ENCODE assay signal across 1 cellular context in the genomic region with DNA sequence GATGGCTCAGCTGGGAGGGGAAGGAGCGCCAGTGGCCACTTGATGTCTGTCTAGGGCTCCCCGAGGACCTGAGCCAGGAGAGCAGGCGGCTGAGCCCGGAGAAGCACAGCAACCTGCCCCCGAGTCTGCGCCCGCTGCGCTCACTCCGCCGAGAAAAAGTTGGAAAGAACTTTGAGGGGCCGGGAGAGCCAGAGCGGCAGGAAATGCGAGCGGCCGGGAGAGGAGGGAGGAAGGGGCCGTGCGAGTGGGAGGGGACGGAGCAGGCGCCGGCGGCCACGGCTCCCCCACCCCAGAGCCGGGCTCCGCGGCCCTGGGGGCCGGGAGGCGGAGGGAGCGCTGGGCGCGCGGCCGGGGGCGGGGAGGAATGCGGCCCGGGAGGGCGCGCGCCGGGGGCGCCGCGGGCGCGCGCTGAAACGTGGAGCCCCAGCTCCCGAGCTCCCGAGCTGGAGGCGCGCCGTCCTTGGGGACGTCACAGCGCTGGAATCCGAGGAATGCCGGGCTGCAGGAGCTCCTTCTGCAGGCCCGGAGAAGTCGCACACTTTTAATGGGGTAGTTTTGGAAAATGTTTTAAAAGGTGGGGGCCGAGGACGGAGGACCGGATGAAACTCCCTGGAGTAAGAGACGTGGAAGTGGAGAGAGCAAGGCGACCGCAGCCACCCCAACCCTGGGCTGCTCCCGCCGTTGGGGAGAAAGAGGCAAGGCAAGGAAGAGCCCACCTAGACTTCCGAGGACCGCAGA.
A peak's percentile ranks its signal among the peaks of the same experiment; 100 is the strongest.
TF ChIP-seq lines count a peak whose summit lies in the region.

A gene (minus strand): TSS at position 167 of the 738 bp plus-strand sequence. CDS start 86,799 bp downstream, outside the sequence.

TF ChIP-seq in HEK293, 187 proteins besides CTCF, POLR2A, EP300 and RAD21 (continued from another document and continues in another):
- TF ChIP-seq, protein P1, sequence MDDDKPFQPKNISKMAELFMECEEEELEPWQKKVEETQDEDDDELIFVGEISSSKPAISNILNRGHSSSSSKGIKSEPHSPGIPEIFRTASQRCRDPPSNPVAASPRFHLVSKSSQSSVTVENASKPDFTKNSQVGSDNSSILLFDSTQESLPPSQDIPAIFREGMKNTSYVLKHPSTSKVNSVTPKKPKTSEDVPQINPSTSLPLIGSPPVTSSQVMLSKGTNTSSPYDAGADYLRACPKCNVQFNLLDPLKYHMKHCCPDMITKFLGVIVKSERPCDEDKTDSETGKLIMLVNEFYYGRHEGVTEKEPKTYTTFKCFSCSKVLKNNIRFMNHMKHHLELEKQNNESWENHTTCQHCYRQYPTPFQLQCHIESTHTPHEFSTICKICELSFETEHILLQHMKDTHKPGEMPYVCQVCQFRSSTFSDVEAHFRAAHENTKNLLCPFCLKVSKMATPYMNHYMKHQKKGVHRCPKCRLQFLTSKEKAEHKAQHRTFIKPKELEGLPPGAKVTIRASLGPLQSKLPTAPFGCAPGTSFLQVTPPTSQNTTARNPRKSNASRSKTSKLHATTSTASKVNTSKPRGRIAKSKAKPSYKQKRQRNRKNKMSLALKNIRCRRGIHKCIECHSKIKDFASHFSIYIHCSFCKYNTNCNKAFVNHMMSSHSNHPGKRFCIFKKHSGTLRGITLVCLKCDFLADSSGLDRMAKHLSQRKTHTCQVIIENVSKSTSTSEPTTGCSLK (tag by site-specific recombination; IDR thresholded peaks at IDR 0.05) = no peak
- TF ChIP-seq ZNF549 (tag by site-specific recombination; IDR thresholded peaks at IDR 0.05) = no peak
- no peak for TF ChIP-seq ZNF530 (tag by site-specific recombination; IDR thresholded peaks at IDR 0.05; ENCODE audit: low read depth)
- TF ChIP-seq, protein P2, sequence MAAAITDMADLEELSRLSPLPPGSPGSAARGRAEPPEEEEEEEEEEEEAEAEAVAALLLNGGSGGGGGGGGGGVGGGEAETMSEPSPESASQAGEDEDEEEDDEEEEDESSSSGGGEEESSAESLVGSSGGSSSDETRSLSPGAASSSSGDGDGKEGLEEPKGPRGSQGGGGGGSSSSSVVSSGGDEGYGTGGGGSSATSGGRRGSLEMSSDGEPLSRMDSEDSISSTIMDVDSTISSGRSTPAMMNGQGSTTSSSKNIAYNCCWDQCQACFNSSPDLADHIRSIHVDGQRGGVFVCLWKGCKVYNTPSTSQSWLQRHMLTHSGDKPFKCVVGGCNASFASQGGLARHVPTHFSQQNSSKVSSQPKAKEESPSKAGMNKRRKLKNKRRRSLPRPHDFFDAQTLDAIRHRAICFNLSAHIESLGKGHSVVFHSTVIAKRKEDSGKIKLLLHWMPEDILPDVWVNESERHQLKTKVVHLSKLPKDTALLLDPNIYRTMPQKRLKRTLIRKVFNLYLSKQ (tag by site-specific recombination; IDR thresholded peaks at IDR 0.05; ENCODE audit: borderline replicate concordance) = no peak
- no peak for TF ChIP-seq ZNF223 (tag by site-specific recombination; IDR thresholded peaks at IDR 0.05)
- TF ChIP-seq ZNF560 (tag by site-specific recombination; IDR thresholded peaks at IDR 0.05; ENCODE audit: borderline replicate concordance) = no peak
- peak; percentile 34; the same call in 1 of the 2 replicates for TF ChIP-seq ZNF792 (tag by site-specific recombination; IDR thresholded peaks at IDR 0.05)
- TF ChIP-seq ZNF514 (tag by site-specific recombination; IDR thresholded peaks at IDR 0.05) = no peak
- TF ChIP-seq KLF7 (tag by site-specific recombination; IDR thresholded peaks at IDR 0.05; ENCODE audit: borderline replicate concordance) = no peak
- peak; percentile 64; the same call in 1 of the 2 replicates for TF ChIP-seq ZBTB17 (tag by site-specific recombination; IDR thresholded peaks at IDR 0.05)
- TF ChIP-seq ZNF221 (tag by site-specific recombination; IDR thresholded peaks at IDR 0.05; ENCODE audit: borderline replicate concordance) = no peak; the same call in 1 of the 2 replicates
- TF ChIP-seq ZNF239 (tag by site-specific recombination; IDR thresholded peaks at IDR 0.05) = no peak
- no peak for TF ChIP-seq ZNF138 (tag by site-specific recombination; IDR thresholded peaks at IDR 0.05; ENCODE audit: borderline replicate concordance)
- TF ChIP-seq ZNF202 (tag by site-specific recombination; IDR thresholded peaks at IDR 0.05; ENCODE audit: borderline replicate concordance) = no peak
- TF ChIP-seq, protein P3, sequence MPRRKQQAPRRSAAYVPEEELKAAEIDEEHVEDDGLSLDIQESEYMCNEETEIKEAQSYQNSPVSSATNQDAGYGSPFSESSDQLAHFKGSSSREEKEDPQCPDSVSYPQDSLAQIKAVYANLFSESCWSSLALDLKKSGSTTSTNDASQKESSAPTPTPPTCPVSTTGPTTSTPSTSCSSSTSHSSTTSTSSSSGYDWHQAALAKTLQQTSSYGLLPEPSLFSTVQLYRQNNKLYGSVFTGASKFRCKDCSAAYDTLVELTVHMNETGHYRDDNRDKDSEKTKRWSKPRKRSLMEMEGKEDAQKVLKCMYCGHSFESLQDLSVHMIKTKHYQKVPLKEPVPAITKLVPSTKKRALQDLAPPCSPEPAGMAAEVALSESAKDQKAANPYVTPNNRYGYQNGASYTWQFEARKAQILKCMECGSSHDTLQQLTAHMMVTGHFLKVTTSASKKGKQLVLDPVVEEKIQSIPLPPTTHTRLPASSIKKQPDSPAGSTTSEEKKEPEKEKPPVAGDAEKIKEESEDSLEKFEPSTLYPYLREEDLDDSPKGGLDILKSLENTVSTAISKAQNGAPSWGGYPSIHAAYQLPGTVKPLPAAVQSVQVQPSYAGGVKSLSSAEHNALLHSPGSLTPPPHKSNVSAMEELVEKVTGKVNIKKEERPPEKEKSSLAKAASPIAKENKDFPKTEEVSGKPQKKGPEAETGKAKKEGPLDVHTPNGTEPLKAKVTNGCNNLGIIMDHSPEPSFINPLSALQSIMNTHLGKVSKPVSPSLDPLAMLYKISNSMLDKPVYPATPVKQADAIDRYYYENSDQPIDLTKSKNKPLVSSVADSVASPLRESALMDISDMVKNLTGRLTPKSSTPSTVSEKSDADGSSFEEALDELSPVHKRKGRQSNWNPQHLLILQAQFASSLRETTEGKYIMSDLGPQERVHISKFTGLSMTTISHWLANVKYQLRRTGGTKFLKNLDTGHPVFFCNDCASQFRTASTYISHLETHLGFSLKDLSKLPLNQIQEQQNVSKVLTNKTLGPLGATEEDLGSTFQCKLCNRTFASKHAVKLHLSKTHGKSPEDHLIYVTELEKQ (tag by site-specific recombination; IDR thresholded peaks at IDR 0.05; ENCODE audit: borderline replicate concordance) = no peak
- peak; percentile 53 for TF ChIP-seq ZEB2 (tag by site-specific recombination; IDR thresholded peaks at IDR 0.05)
- TF ChIP-seq, protein P4, sequence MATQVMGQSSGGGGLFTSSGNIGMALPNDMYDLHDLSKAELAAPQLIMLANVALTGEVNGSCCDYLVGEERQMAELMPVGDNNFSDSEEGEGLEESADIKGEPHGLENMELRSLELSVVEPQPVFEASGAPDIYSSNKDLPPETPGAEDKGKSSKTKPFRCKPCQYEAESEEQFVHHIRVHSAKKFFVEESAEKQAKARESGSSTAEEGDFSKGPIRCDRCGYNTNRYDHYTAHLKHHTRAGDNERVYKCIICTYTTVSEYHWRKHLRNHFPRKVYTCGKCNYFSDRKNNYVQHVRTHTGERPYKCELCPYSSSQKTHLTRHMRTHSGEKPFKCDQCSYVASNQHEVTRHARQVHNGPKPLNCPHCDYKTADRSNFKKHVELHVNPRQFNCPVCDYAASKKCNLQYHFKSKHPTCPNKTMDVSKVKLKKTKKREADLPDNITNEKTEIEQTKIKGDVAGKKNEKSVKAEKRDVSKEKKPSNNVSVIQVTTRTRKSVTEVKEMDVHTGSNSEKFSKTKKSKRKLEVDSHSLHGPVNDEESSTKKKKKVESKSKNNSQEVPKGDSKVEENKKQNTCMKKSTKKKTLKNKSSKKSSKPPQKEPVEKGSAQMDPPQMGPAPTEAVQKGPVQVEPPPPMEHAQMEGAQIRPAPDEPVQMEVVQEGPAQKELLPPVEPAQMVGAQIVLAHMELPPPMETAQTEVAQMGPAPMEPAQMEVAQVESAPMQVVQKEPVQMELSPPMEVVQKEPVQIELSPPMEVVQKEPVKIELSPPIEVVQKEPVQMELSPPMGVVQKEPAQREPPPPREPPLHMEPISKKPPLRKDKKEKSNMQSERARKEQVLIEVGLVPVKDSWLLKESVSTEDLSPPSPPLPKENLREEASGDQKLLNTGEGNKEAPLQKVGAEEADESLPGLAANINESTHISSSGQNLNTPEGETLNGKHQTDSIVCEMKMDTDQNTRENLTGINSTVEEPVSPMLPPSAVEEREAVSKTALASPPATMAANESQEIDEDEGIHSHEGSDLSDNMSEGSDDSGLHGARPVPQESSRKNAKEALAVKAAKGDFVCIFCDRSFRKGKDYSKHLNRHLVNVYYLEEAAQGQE (tag by site-specific recombination; IDR thresholded peaks at IDR 0.05) = peak; percentile 5; the same call in 1 of the 2 replicates
- TF ChIP-seq ZNF585B (tag by site-specific recombination; IDR thresholded peaks at IDR 0.05) = no peak
- TF ChIP-seq, protein P5, sequence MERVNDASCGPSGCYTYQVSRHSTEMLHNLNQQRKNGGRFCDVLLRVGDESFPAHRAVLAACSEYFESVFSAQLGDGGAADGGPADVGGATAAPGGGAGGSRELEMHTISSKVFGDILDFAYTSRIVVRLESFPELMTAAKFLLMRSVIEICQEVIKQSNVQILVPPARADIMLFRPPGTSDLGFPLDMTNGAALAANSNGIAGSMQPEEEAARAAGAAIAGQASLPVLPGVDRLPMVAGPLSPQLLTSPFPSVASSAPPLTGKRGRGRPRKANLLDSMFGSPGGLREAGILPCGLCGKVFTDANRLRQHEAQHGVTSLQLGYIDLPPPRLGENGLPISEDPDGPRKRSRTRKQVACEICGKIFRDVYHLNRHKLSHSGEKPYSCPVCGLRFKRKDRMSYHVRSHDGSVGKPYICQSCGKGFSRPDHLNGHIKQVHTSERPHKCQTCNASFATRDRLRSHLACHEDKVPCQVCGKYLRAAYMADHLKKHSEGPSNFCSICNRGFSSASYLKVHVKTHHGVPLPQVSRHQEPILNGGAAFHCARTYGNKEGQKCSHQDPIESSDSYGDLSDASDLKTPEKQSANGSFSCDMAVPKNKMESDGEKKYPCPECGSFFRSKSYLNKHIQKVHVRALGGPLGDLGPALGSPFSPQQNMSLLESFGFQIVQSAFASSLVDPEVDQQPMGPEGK (tag by site-specific recombination; IDR thresholded peaks at IDR 0.05) = peak; percentile 24; the same call in 1 of the 2 replicates
- no peak for TF ChIP-seq ZBTB20 (tag by site-specific recombination; IDR thresholded peaks at IDR 0.05)
- TF ChIP-seq ZNF600 (tag by site-specific recombination; IDR thresholded peaks at IDR 0.05) = peak; percentile 74
- TF ChIP-seq ZFP3 (tag by site-specific recombination; IDR thresholded peaks at IDR 0.05; ENCODE audit: low read depth) = no peak
- no peak for TF ChIP-seq ZNF114 (tag by site-specific recombination; IDR thresholded peaks at IDR 0.05)
- no peak for TF ChIP-seq ZNF248 (tag by site-specific recombination; IDR thresholded peaks at IDR 0.05)
- TF ChIP-seq ZNF121 (tag by site-specific recombination; IDR thresholded peaks at IDR 0.05) = no peak; the same call in 1 of the 2 replicates
- TF ChIP-seq ZNF548 (tag by site-specific recombination; IDR thresholded peaks at IDR 0.05) = no peak
- TF ChIP-seq WT1 (tag by site-specific recombination; IDR thresholded peaks at IDR 0.05) = no peak
- no peak; the same call in 1 of the 2 replicates for TF ChIP-seq ZNF561 (tag by site-specific recombination; IDR thresholded peaks at IDR 0.05; ENCODE audit: borderline replicate concordance)
- TF ChIP-seq ZNF174 (tag by site-specific recombination; IDR thresholded peaks at IDR 0.05) = no peak
- no peak; the same call in 1 of the 2 replicates for TF ChIP-seq PRDM1 (tag by site-specific recombination; IDR thresholded peaks at IDR 0.05)
- TF ChIP-seq SCRT1 (tag by site-specific recombination; IDR thresholded peaks at IDR 0.05; ENCODE audit: borderline replicate concordance) = no peak
- TF ChIP-seq, protein P6, sequence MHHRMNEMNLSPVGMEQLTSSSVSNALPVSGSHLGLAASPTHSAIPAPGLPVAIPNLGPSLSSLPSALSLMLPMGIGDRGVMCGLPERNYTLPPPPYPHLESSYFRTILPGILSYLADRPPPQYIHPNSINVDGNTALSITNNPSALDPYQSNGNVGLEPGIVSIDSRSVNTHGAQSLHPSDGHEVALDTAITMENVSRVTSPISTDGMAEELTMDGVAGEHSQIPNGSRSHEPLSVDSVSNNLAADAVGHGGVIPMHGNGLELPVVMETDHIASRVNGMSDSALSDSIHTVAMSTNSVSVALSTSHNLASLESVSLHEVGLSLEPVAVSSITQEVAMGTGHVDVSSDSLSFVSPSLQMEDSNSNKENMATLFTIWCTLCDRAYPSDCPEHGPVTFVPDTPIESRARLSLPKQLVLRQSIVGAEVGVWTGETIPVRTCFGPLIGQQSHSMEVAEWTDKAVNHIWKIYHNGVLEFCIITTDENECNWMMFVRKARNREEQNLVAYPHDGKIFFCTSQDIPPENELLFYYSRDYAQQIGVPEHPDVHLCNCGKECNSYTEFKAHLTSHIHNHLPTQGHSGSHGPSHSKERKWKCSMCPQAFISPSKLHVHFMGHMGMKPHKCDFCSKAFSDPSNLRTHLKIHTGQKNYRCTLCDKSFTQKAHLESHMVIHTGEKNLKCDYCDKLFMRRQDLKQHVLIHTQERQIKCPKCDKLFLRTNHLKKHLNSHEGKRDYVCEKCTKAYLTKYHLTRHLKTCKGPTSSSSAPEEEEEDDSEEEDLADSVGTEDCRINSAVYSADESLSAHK (tag by site-specific recombination; IDR thresholded peaks at IDR 0.05) = no peak
- TF ChIP-seq ZNF302 (tag by site-specific recombination; IDR thresholded peaks at IDR 0.05; ENCODE audit: low read depth) = no peak
- TF ChIP-seq, protein P7, sequence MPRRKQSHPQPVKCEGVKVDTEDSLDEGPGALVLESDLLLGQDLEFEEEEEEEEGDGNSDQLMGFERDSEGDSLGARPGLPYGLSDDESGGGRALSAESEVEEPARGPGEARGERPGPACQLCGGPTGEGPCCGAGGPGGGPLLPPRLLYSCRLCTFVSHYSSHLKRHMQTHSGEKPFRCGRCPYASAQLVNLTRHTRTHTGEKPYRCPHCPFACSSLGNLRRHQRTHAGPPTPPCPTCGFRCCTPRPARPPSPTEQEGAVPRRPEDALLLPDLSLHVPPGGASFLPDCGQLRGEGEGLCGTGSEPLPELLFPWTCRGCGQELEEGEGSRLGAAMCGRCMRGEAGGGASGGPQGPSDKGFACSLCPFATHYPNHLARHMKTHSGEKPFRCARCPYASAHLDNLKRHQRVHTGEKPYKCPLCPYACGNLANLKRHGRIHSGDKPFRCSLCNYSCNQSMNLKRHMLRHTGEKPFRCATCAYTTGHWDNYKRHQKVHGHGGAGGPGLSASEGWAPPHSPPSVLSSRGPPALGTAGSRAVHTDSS (tag by site-specific recombination; IDR thresholded peaks at IDR 0.05) = 0 out of 2 replicates have a peak, but pooled peaks have one; percentile 19
- TF ChIP-seq ZNF76 (tag by site-specific recombination; IDR thresholded peaks at IDR 0.05; ENCODE audit: borderline replicate concordance, low read depth) = no peak
- no peak for TF ChIP-seq ZNF16 (tag by site-specific recombination; IDR thresholded peaks at IDR 0.05; ENCODE audit: low read depth)
- TF ChIP-seq ZSCAN23 (tag by site-specific recombination; IDR thresholded peaks at IDR 0.05) = no peak
- TF ChIP-seq, protein P8, sequence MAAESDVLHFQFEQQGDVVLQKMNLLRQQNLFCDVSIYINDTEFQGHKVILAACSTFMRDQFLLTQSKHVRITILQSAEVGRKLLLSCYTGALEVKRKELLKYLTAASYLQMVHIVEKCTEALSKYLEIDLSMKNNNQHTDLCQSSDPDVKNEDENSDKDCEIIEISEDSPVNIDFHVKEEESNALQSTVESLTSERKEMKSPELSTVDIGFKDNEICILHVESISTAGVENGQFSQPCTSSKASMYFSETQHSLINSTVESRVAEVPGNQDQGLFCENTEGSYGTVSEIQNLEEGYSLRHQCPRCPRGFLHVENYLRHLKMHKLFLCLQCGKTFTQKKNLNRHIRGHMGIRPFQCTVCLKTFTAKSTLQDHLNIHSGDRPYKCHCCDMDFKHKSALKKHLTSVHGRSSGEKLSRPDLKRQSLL (tag by site-specific recombination; IDR thresholded peaks at IDR 0.05) = peak; percentile 56
- TF ChIP-seq ZNF24 (tag by site-specific recombination; IDR thresholded peaks at IDR 0.05) = peak; percentile 62; the same call in 1 of the 2 replicates
- TF ChIP-seq ZNF169 (tag by site-specific recombination; IDR thresholded peaks at IDR 0.05) = no peak
